In genomic region chr1:192529811-192530210, GRCh38 we compare ENCODE assay signal across 1 cellular context.
TF ChIP-seq lines count a peak whose summit lies in the region.

No MANE protein-coding gene starts in this region.

TF ChIP-seq in IMR-90, 13 proteins besides CTCF, POLR2A, EP300 and RAD21:
- TF ChIP-seq RCOR1 (IDR thresholded peaks at IDR 0.05; ENCODE audit: insufficient replicate concordance, low read length), result no peak
- TF ChIP-seq ELK1 (IDR thresholded peaks at IDR 0.05; ENCODE audit: borderline replicate concordance, low read depth, low read length), result no peak
- no peak for TF ChIP-seq CHD1 (IDR thresholded peaks at IDR 0.05; ENCODE audit: low read depth, low read length)
- no peak for TF ChIP-seq CEBPB (IDR thresholded peaks at IDR 0.05; ENCODE audit: low read depth, low read length)
- TF ChIP-seq BHLHE40 (IDR thresholded peaks at IDR 0.05; ENCODE audit: low read depth, low read length), result no peak
- TF ChIP-seq MAZ (IDR thresholded peaks at IDR 0.05; ENCODE audit: borderline replicate concordance, low read depth, low read length), result no peak
- TF ChIP-seq NFE2L2 (IDR thresholded peaks at IDR 0.05; ENCODE audit: low read depth, low read length), result no peak
- no peak for TF ChIP-seq FOS (IDR thresholded peaks at IDR 0.05; ENCODE audit: low read depth, low read length)
- TF ChIP-seq MXI1 (IDR thresholded peaks at IDR 0.05; ENCODE audit: borderline replicate concordance, low read depth, low read length), result no peak
- no peak for TF ChIP-seq SMC3 (IDR thresholded peaks at IDR 0.05; ENCODE audit: low read depth, low read length)
- TF ChIP-seq RFX5 (IDR thresholded peaks at IDR 0.05; ENCODE audit: low read depth, low read length), result no peak
- TF ChIP-seq MAFK (IDR thresholded peaks at IDR 0.05; ENCODE audit: low read depth, low read length), result no peak
- TF ChIP-seq, protein P1, sequence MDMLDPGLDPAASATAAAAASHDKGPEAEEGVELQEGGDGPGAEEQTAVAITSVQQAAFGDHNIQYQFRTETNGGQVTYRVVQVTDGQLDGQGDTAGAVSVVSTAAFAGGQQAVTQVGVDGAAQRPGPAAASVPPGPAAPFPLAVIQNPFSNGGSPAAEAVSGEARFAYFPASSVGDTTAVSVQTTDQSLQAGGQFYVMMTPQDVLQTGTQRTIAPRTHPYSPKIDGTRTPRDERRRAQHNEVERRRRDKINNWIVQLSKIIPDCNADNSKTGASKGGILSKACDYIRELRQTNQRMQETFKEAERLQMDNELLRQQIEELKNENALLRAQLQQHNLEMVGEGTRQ (IDR thresholded peaks at IDR 0.05; ENCODE audit: low read depth, low read length), result no peak
TF ChIP-seq in IMR-90: peak in this region for 0.
